ENCODE assay signal across 11 cellular contexts in genomic region chr13:49371943-49372636, GRCh38.
DNase-seq lines count a peak whose midpoint lies in the region; ATAC-seq, FAIRE-seq and TF ChIP-seq lines count a peak whose summit lies in the region.
"Had no signal": no experiment of that assay in that cellular context is flagged by ENCODE, and none has a peak within 500 bp of the region (broad histone marks: within the 10 kb centered on the region; RNA-seq: fewer than 3 reads in every experiment).

No MANE protein-coding gene starts in this region.

- ATAC-seq in activated T-helper 17 cell treated with anti-CD3 and anti-CD28 coated beads, Interleukin-2, amount 50 U/mL, for 72 hours (replicated peaks): no peak
- ATAC-seq in mucosa of descending colon: peak; percentile 79
- ATAC-seq: heart left ventricle had no signal

- TF ChIP-seq EP300 in Ishikawa (IDR thresholded peaks at IDR 0.05; ENCODE audit: borderline replicate concordance): no peak

- no peaks in the 10 kb centered on the region for H3K36me3 Mint-ChIP-seq in activated T-helper 17 cell treated with anti-CD3 and anti-CD28 coated beads, Interleukin-2, amount 50 U/mL, for 72 hours (ENCODE audit: low read depth)
- no peaks in the 10 kb centered on the region for H3K36me3 Mint-ChIP-seq in activated naive CD4-positive, alpha-beta T cell treated with anti-CD3 and anti-CD28 coated beads for 36 hours (ENCODE audit: low read depth)

- FAIRE-seq in A204.1 (lab: Jason Lieb, UNC): peak; percentile 78

- H3K9me3 Mint-ChIP-seq in activated T-helper 17 cell treated with anti-CD3 and anti-CD28 coated beads, Interleukin-2, amount 50 U/mL, for 72 hours: no peaks in the 10 kb centered on the region
- H3K9me3 Mint-ChIP-seq in activated naive CD4-positive, alpha-beta T cell treated with anti-CD3 and anti-CD28 coated beads for 36 hours: no peaks in the 10 kb centered on the region

- H3K4me3 Mint-ChIP-seq in activated T-helper 17 cell treated with anti-CD3 and anti-CD28 coated beads, Interleukin-2, amount 50 U/mL, for 72 hours: no peak overlapping the region
- H3K4me3 Mint-ChIP-seq in activated naive CD4-positive, alpha-beta T cell treated with anti-CD3 and anti-CD28 coated beads for 36 hours: no peak overlapping the region

- peaks cover 9% of the 10 kb centered on the region for H3K4me1 Mint-ChIP-seq in activated T-helper 17 cell treated with anti-CD3 and anti-CD28 coated beads, Interleukin-2, amount 50 U/mL, for 72 hours
- H3K4me1 Mint-ChIP-seq in activated naive CD4-positive, alpha-beta T cell treated with anti-CD3 and anti-CD28 coated beads for 36 hours (ENCODE audit: low read depth): peaks cover 23% of the 10 kb centered on the region

- H3K4me3 ChIP-seq in mucosa of descending colon (no peak overlapping the region), H7 (ENCODE audit: insufficient read depth, low read depth, low read length) (no peak overlapping the region)
- H3K4me3 ChIP-seq: heart left ventricle had no signal

- TF ChIP-seq CTCF in mucosa of descending colon (IDR thresholded peaks at IDR 0.05): no peak

- no peaks in the 10 kb centered on the region for H3K9me3 ChIP-seq in mucosa of descending colon
- H3K9me3 ChIP-seq: heart left ventricle had no signal

- H3K27me3 Mint-ChIP-seq in activated T-helper 17 cell treated with anti-CD3 and anti-CD28 coated beads, Interleukin-2, amount 50 U/mL, for 72 hours: no peaks in the 10 kb centered on the region
- peaks cover 3% of the 10 kb centered on the region for H3K27me3 Mint-ChIP-seq in activated naive CD4-positive, alpha-beta T cell treated with anti-CD3 and anti-CD28 coated beads for 36 hours (ENCODE audit: low read depth)

- H3K27ac Mint-ChIP-seq in activated T-helper 17 cell treated with anti-CD3 and anti-CD28 coated beads, Interleukin-2, amount 50 U/mL, for 72 hours: peak overlapping the region; percentile 44
- H3K27ac Mint-ChIP-seq in activated naive CD4-positive, alpha-beta T cell treated with anti-CD3 and anti-CD28 coated beads for 36 hours: no peak overlapping the region

- no peak for TF ChIP-seq RAD21 in Ishikawa (IDR thresholded peaks at IDR 0.05; ENCODE audit: low read depth)

- CTCF ChIA-PET in activated naive CD4-positive, alpha-beta T cell treated with anti-CD3 and anti-CD28 coated beads for 36 hours (lab: Charles Lee): interaction anchor here (0.6 to 1.7 kb wide), 2 partner anchors 18 to 269 kb away, joined by 3 to 5 read pairs; no protein-coding TSS in a partner anchor

- no peaks in the 10 kb centered on the region for H3K36me3 ChIP-seq in mucosa of descending colon (ENCODE audit: low read depth)
- H3K36me3 ChIP-seq in H7 (replicated peaks; ENCODE audit: control insufficient read depth, insufficient read depth, low read length): no peaks in the 10 kb centered on the region

- H3K27me3 ChIP-seq in H7 (ENCODE audit: control insufficient read depth, insufficient read depth, low read length): no peaks in the 10 kb centered on the region
- H3K27me3 ChIP-seq: heart left ventricle had no signal

- H3K4me1 ChIP-seq in mucosa of descending colon (ENCODE audit: low read depth): no peaks in the 10 kb centered on the region

- no peak for DNase-seq in mucosa of descending colon
- no peak for DNase-seq in NCI-H345 (lab: John Stamatoyannopoulos, UW)
- no peak for DNase-seq in NCI-H1417 treated with DMSO at 0.1 percent for 48 hours (lab: John Stamatoyannopoulos, UW)
- no peak for DNase-seq in H7
- no peak for DNase-seq in activated naive CD4-positive, alpha-beta T cell treated with anti-CD3 and anti-CD28 coated beads for 36 hours
- DNase-seq: activated CD4-positive, alpha-beta T cell treated with anti-CD3 and anti-CD28 coated beads, Interleukin-2, amount 50 U/mL, for 48 hours; activated naive CD4-positive, alpha-beta T cell; heart left ventricle had no signal

- intact Hi-C loops in mucosa of descending colon (cut with DNase I, micrococcal nuclease): no loop called here
- intact Hi-C loops in activated naive CD4-positive, alpha-beta T cell treated with anti-CD3 and anti-CD28 coated beads for 36 hours (cut with micrococcal nuclease): no loop called here

TF ChIP-seq in Ishikawa, 13 proteins besides CTCF, POLR2A, EP300 and RAD21:
- TF ChIP-seq FOXM1 (IDR thresholded peaks at IDR 0.05; ENCODE audit: borderline replicate concordance, low read depth): no peak
- no peak for TF ChIP-seq USF1 (IDR thresholded peaks at IDR 0.05)
- peak; percentile 44; the same call in 1 of the 2 replicates for TF ChIP-seq CEBPB (IDR thresholded peaks at IDR 0.05)
- TF ChIP-seq NFIC (IDR thresholded peaks at IDR 0.05): peak; percentile 61
TF ChIP-seq in Ishikawa: peak in this region for 2.
